ENCODE assay signal across 29 cellular contexts in the genomic region with DNA sequence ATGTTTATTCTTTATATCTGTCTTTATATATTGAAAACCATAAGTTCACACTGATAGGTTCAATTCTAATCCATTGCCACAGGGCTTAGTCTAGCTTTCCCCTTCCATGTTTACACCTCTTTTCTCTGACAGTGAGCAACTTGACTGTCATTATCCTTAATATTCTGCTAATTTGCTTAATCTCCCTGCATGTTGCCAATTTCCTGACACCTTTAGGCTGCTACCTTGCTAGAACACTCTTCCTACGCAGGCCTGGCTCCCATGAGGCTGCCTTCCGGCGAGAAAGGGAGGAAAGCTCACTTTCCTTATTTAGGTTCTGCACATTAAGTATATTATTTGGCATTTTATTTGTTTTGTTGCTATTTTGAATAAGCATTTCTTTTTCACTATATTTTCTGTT.
"Had no signal": no experiment of that assay in that cellular context is flagged by ENCODE, and none has a peak within 500 bp of the region (broad histone marks: within the 10 kb centered on the region; RNA-seq: fewer than 3 reads in every experiment).

No MANE protein-coding gene starts in this region.

- DNase-seq: activated CD4-positive, alpha-beta memory T cell treated with anti-CD3 and anti-CD28 coated beads, Interleukin-2, amount 10 ng/mL, durations not matched to agents 7 days and 5 days; activated CD4-positive, alpha-beta T cell treated with anti-CD3 and anti-CD28 coated beads for 1 hour; activated CD4-positive, alpha-beta T cell treated with anti-CD3 and anti-CD28 coated beads for 4 hours; activated CD4-positive, alpha-beta T cell treated with anti-CD3 and anti-CD28 coated beads, Interleukin-2, amount 10 ng/mL, durations not matched to agents 7 days and 5 days; activated CD4-positive, alpha-beta T cell treated with anti-CD3 and anti-CD28 coated beads, Interleukin-2, amount 50 U/mL, for 4 hours; activated CD8-positive, alpha-beta memory T cell treated with anti-CD3 and anti-CD28 coated beads, Interleukin-2, amount 50 U/mL, for 48 hours; activated gamma-delta T cell; activated naive CD4-positive, alpha-beta T cell; activated naive CD4-positive, alpha-beta T cell treated with anti-CD3 and anti-CD28 coated beads, Interleukin-2, amount 10 ng/mL, durations not matched to agents 7 days and 5 days; activated naive CD8-positive, alpha-beta T cell treated with anti-CD3 and anti-CD28 coated beads, Interleukin-2, amount 10 ng/mL, durations not matched to agents 7 days and 5 days; activated T-cell treated with anti-CD3 and anti-CD28 coated beads for 4 hours; activated T-cell treated with anti-CD3 and anti-CD28 coated beads, Interleukin-2, amount 50 U/mL, for 24 hours; activated T-cell treated with anti-CD3 and anti-CD28 coated beads, Interleukin-2, amount 50 U/mL, for 72 hours; central memory CD4-positive, alpha-beta T cell; cortex of kidney; dermis blood vessel endothelial cell; effector CD4-positive, alpha-beta T cell; effector memory CD8-positive, alpha-beta T cell; erythroblast; foreskin keratinocyte; hippocampal formation; T-helper 2 cell had no signal

- H3K4me3 Mint-ChIP-seq: activated CD4-positive, alpha-beta memory T cell treated with anti-CD3 and anti-CD28 coated beads, Interleukin-2, amount 10 ng/mL, durations not matched to agents 7 days and 5 days; activated CD4-positive, alpha-beta T cell treated with anti-CD3 and anti-CD28 coated beads, Interleukin-2, amount 10 ng/mL, durations not matched to agents 7 days and 5 days; activated naive CD4-positive, alpha-beta T cell treated with anti-CD3 and anti-CD28 coated beads, Interleukin-2, amount 10 ng/mL, durations not matched to agents 7 days and 5 days; activated naive CD8-positive, alpha-beta T cell treated with anti-CD3 and anti-CD28 coated beads, Interleukin-2, amount 10 ng/mL, durations not matched to agents 7 days and 5 days; activated T-cell treated with anti-CD3 and anti-CD28 coated beads, Interleukin-2, amount 50 U/mL, for 24 hours; activated T-cell treated with anti-CD3 and anti-CD28 coated beads, Interleukin-2, amount 50 U/mL, for 72 hours; brain; effector memory CD8-positive, alpha-beta T cell had no signal

- H3K9me3 Mint-ChIP-seq: activated CD4-positive, alpha-beta memory T cell treated with anti-CD3 and anti-CD28 coated beads, Interleukin-2, amount 10 ng/mL, durations not matched to agents 7 days and 5 days; activated CD4-positive, alpha-beta T cell treated with anti-CD3 and anti-CD28 coated beads, Interleukin-2, amount 10 ng/mL, durations not matched to agents 7 days and 5 days; activated naive CD4-positive, alpha-beta T cell treated with anti-CD3 and anti-CD28 coated beads, Interleukin-2, amount 10 ng/mL, durations not matched to agents 7 days and 5 days; activated naive CD4-positive, alpha-beta T cell treated with anti-CD3 and anti-CD28 coated beads, Interleukin-2, amount 50 U/mL, for 72 hours; activated naive CD8-positive, alpha-beta T cell treated with anti-CD3 and anti-CD28 coated beads, Interleukin-2, amount 10 ng/mL, durations not matched to agents 7 days and 5 days; activated T-cell treated with anti-CD3 and anti-CD28 coated beads, Interleukin-2, amount 50 U/mL, for 24 hours; activated T-cell treated with anti-CD3 and anti-CD28 coated beads, Interleukin-2, amount 50 U/mL, for 72 hours; brain; effector memory CD8-positive, alpha-beta T cell had no signal

- H3K36me3 ChIP-seq: ascending aorta, breast epithelium, cardiac muscle cell, esophagus muscularis mucosa, gastroesophageal sphincter had no signal

- H3K4me3 ChIP-seq: ascending aorta, breast epithelium, cardiac muscle cell, esophagus muscularis mucosa, gastroesophageal sphincter had no signal

- H3K4me1 ChIP-seq: ascending aorta, breast epithelium, esophagus muscularis mucosa, foreskin keratinocyte had no signal

- H3K36me3 Mint-ChIP-seq: activated naive CD4-positive, alpha-beta T cell treated with anti-CD3 and anti-CD28 coated beads, Interleukin-2, amount 10 ng/mL, durations not matched to agents 7 days and 5 days; activated naive CD4-positive, alpha-beta T cell treated with anti-CD3 and anti-CD28 coated beads, Interleukin-2, amount 50 U/mL, for 72 hours; activated naive CD8-positive, alpha-beta T cell treated with anti-CD3 and anti-CD28 coated beads, Interleukin-2, amount 10 ng/mL, durations not matched to agents 7 days and 5 days; brain had no signal

- H3K27me3 ChIP-seq: ascending aorta, breast epithelium, cardiac muscle cell, esophagus muscularis mucosa, foreskin keratinocyte, gastroesophageal sphincter had no signal

- H3K9me3 ChIP-seq: ascending aorta, breast epithelium, esophagus muscularis mucosa, gastroesophageal sphincter had no signal

- H3K27me3 Mint-ChIP-seq: activated CD4-positive, alpha-beta memory T cell treated with anti-CD3 and anti-CD28 coated beads, Interleukin-2, amount 10 ng/mL, durations not matched to agents 7 days and 5 days; activated CD4-positive, alpha-beta T cell treated with anti-CD3 and anti-CD28 coated beads, Interleukin-2, amount 10 ng/mL, durations not matched to agents 7 days and 5 days; activated naive CD4-positive, alpha-beta T cell treated with anti-CD3 and anti-CD28 coated beads, Interleukin-2, amount 10 ng/mL, durations not matched to agents 7 days and 5 days; activated T-cell treated with anti-CD3 and anti-CD28 coated beads, Interleukin-2, amount 50 U/mL, for 24 hours; brain had no signal

- H3K27ac Mint-ChIP-seq: activated CD4-positive, alpha-beta memory T cell treated with anti-CD3 and anti-CD28 coated beads, Interleukin-2, amount 10 ng/mL, durations not matched to agents 7 days and 5 days; activated CD4-positive, alpha-beta T cell treated with anti-CD3 and anti-CD28 coated beads, Interleukin-2, amount 10 ng/mL, durations not matched to agents 7 days and 5 days; activated naive CD4-positive, alpha-beta T cell treated with anti-CD3 and anti-CD28 coated beads, Interleukin-2, amount 10 ng/mL, durations not matched to agents 7 days and 5 days; activated naive CD4-positive, alpha-beta T cell treated with anti-CD3 and anti-CD28 coated beads, Interleukin-2, amount 50 U/mL, for 72 hours; activated naive CD8-positive, alpha-beta T cell treated with anti-CD3 and anti-CD28 coated beads, Interleukin-2, amount 10 ng/mL, durations not matched to agents 7 days and 5 days; activated T-cell treated with anti-CD3 and anti-CD28 coated beads, Interleukin-2, amount 50 U/mL, for 24 hours; activated T-cell treated with anti-CD3 and anti-CD28 coated beads, Interleukin-2, amount 50 U/mL, for 72 hours; brain; effector memory CD8-positive, alpha-beta T cell had no signal

- H3K27ac ChIP-seq: ascending aorta, breast epithelium, cardiac muscle cell, esophagus muscularis mucosa, foreskin keratinocyte, gastroesophageal sphincter had no signal

- H3K4me1 Mint-ChIP-seq: activated CD4-positive, alpha-beta memory T cell treated with anti-CD3 and anti-CD28 coated beads, Interleukin-2, amount 10 ng/mL, durations not matched to agents 7 days and 5 days; activated CD4-positive, alpha-beta T cell treated with anti-CD3 and anti-CD28 coated beads, Interleukin-2, amount 10 ng/mL, durations not matched to agents 7 days and 5 days; activated naive CD4-positive, alpha-beta T cell treated with anti-CD3 and anti-CD28 coated beads, Interleukin-2, amount 10 ng/mL, durations not matched to agents 7 days and 5 days; activated naive CD8-positive, alpha-beta T cell treated with anti-CD3 and anti-CD28 coated beads, Interleukin-2, amount 10 ng/mL, durations not matched to agents 7 days and 5 days had no signal

- ATAC-seq: activated naive CD4-positive, alpha-beta T cell treated with anti-CD3 and anti-CD28 coated beads, Interleukin-2, amount 50 U/mL, for 72 hours; activated T-cell treated with anti-CD3 and anti-CD28 coated beads, Interleukin-2, amount 50 U/mL, for 72 hours; effector memory CD8-positive, alpha-beta T cell; foreskin keratinocyte; gastroesophageal sphincter had no signal
